8 cellular contexts compared by ENCODE assay signal in the genomic region with DNA sequence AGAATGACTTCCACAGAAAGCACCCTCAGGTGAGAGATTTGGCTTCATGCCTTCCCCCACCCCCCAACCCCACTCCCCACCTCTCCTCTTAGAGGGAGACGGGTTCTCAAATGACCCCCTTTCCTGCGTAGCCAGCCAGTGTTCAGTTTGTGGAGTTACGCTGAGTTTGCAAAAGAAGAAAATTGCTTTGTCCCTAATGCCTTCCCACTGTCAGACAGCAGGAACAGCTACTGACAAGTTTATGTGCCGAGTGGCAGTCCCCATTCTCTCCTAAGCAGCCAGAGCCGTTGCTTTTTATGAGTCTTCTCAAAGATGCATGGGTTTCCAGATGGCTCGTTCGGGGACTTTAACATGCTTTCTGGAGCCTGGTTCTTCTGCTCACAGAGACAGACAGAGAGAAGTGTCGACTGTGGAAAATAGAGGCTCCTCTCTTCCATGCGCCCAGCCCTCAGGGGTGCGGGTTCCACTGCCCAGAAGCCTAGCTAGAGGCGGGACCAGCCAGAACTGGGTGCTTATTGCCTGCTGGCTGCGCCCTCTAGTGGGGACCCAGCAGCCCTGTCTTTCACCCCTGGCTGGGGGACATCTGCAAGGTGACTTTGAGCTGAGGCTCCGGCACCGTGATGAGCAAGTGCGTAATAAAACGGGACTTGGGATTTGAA.
DNase-seq lines count a peak whose midpoint lies in the region; ATAC-seq and TF ChIP-seq lines count a peak whose summit lies in the region.

No MANE protein-coding gene starts in this region.

- DNase-seq in CD1c-positive myeloid dendritic cell (ENCODE audit: extremely low spot score) (peak; percentile 77), NCI-H1417 treated with DMSO at 0.1 percent for 48 hours (lab: John Stamatoyannopoulos, UW) (peak; percentile 32), T-helper 17 cell (peak; percentile 35 to 57 (median 50)), amniotic stem cell (lab: John Stamatoyannopoulos, UW) (peak; percentile 14), left ventricle myocardium inferior (peak; percentile 73), sciatic nerve (ENCODE audit: low spot score) (peak; percentile 87), cortex of kidney (lab: John Stamatoyannopoulos, UW) (no peak)

- H3K36me3 ChIP-seq in left ventricle myocardium inferior: no peaks in the 10 kb centered on the region

- H3K27ac ChIP-seq in left ventricle myocardium inferior (replicated peaks): peak overlapping the region; percentile 18

- peak; percentile 96 for TF ChIP-seq CTCF in left ventricle myocardium inferior (IDR thresholded peaks at IDR 0.05; ENCODE audit: borderline replicate concordance)

- H3K9me3 ChIP-seq in T-helper 17 cell (ENCODE audit: control insufficient read depth, low read length, poor library complexity, severe bottlenecking) (no peaks in the 10 kb centered on the region), left ventricle myocardium inferior (replicated peaks) (no peaks in the 10 kb centered on the region)

- intact Hi-C loops in left ventricle myocardium inferior (cut with micrococcal nuclease): loop anchor here (5.0 kb wide), 1 partner anchor 69 kb away; no protein-coding TSS in a partner anchor
- intact Hi-C loops in sciatic nerve (cut with DNase I): loop anchor here (2.0 kb wide), 1 partner anchor 75 kb away; no protein-coding TSS in a partner anchor

- ATAC-seq in GM21723 (IDR thresholded peaks at IDR 0.05; ENCODE audit: unreplicated experiment): peak; percentile 66
- ATAC-seq in T-helper 17 cell: peak; percentile 90
- peak; percentile 96 for ATAC-seq in sciatic nerve

- no peaks in the 10 kb centered on the region for H3K27me3 ChIP-seq in left ventricle myocardium inferior (ENCODE audit: low read depth)

- H3K4me1 Mint-ChIP-seq in T-helper 17 cell: peaks cover 8% of the 10 kb centered on the region

- peaks cover 2% of the 10 kb centered on the region for H3K36me3 Mint-ChIP-seq in T-helper 17 cell (ENCODE audit: low read depth)

- peak overlapping the region; percentile 77 for H3K27ac Mint-ChIP-seq in T-helper 17 cell

- no peak overlapping the region for H3K4me3 ChIP-seq in left ventricle myocardium inferior

- H3K4me3 Mint-ChIP-seq in T-helper 17 cell: peak overlapping the region; percentile 28

- no peaks in the 10 kb centered on the region for H3K27me3 Mint-ChIP-seq in T-helper 17 cell

- H3K4me1 ChIP-seq in left ventricle myocardium inferior: peaks cover 17% of the 10 kb centered on the region
